11 cellular contexts compared by ENCODE assay signal in genomic region chr5:171367424-171368370, GRCh38. TPM values are rescaled to one million over a fixed set of nuclear protein-coding genes. Genes with fewer than 3 reads are reported as not detected.
DNase-seq lines count a peak whose midpoint lies in the region; ATAC-seq, FAIRE-seq and TF ChIP-seq lines count a peak whose summit lies in the region.
"Had no signal": no experiment of that assay in that cellular context is flagged by ENCODE, and none has a peak within 500 bp of the region (broad histone marks: within the 10 kb centered on the region; RNA-seq: fewer than 3 reads in every experiment).

No MANE protein-coding gene starts in this region.

- peaks cover 5% of the 10 kb centered on the region for H3K27me3 ChIP-seq in kidney epithelial cell (ENCODE audit: control insufficient read depth, insufficient read depth, low read length)

- no peak for TF ChIP-seq CTCF in kidney epithelial cell (IDR thresholded peaks at IDR 0.05; ENCODE audit: insufficient read depth, low read length, poor library complexity, severe bottlenecking)

- DNase-seq in GDM1 (lab: John Stamatoyannopoulos, UW) (peak; percentile 26), RPMI8226 (peak; percentile 84), kidney epithelial cell (ENCODE audit: low read depth) (peak; percentile 88), NCI-H1694 (lab: John Stamatoyannopoulos, UW) (no peak), occipital lobe (lab: John Stamatoyannopoulos, UW) (no peak), GM12891 (ENCODE audit: insufficient read length, low spot score) (no peak)
- DNase-seq: activated CD4-positive, alpha-beta T cell treated with anti-CD3 and anti-CD28 coated beads for 48 hours; Calu3 had no signal

- H3K4me3 ChIP-seq in kidney epithelial cell (ENCODE audit: low read depth, low read length) = no peak overlapping the region

- no peaks in the 10 kb centered on the region for H3K36me3 ChIP-seq in kidney epithelial cell (ENCODE audit: control insufficient read depth, insufficient read depth, low read length)

- FAIRE-seq in GM12891 (lab: Jason Lieb, UNC) = no peak

- TF ChIP-seq POLR2A in GM12891 (IDR thresholded peaks at IDR 0.05; ENCODE audit: low read depth, low read length) = no peak

- ATAC-seq in HG02759 (IDR thresholded peaks at IDR 0.05; ENCODE audit: unreplicated experiment) = peak; percentile 36
- ATAC-seq in HG03571 (IDR thresholded peaks at IDR 0.05; ENCODE audit: unreplicated experiment) = no peak

TF ChIP-seq in GM12891, 5 proteins besides CTCF, POLR2A, EP300 and RAD21:
- no peak for TF ChIP-seq PAX5 (IDR thresholded peaks at IDR 0.05; ENCODE audit: insufficient read depth, low read length, severe bottlenecking)
- no peak for TF ChIP-seq SPI1 (IDR thresholded peaks at IDR 0.05; ENCODE audit: low read depth, low read length)
- no peak for TF ChIP-seq POU2F2 (IDR thresholded peaks at IDR 0.05; ENCODE audit: low read depth, low read length)

RNA-seq across cellular contexts. Expression of gene NPM1, which starts 20.0 kb away (rescaled TPM):
- total RNA-seq in kidney epithelial cell (1,219 and 1,455 TPM in 2 replicates), occipital lobe (412 TPM)
- polyA plus RNA-seq in GM12891 (2012; ENCODE audit: low read depth, missing spikeins) = 4,411 TPM

RNA-seq across cellular contexts. Expression of gene FGF18, which starts 51.8 kb away (rescaled TPM):
- total RNA-seq in kidney epithelial cell (0.34 TPM in 1 of 2 replicates, not detected in the other), occipital lobe (0.62 TPM)
- 0.17 TPM for polyA plus RNA-seq in GM12891 (2012; ENCODE audit: low read depth, missing spikeins)

RNA-seq across cellular contexts. Expression of gene TLX3, which starts 58.6 kb away (rescaled TPM):
- total RNA-seq in kidney epithelial cell = 0.14 and 0.58 TPM in 2 replicates
- total RNA-seq in occipital lobe = not detected
- polyA plus RNA-seq in GM12891 (2012; ENCODE audit: low read depth, missing spikeins) = not detected
- total RNA-seq: ureter had no signal

Comparison
In these comparisons a context has a peak if more than half of its experiments do, and no peak if none do; other contexts are left out.
1. DNase-seq: peak in GDM1 (single experiment), RPMI8226 (single experiment) and kidney epithelial cell (single experiment); none in NCI-H1694 (single experiment), occipital lobe (single experiment) and GM12891 (single experiment).